27 cellular contexts compared by ENCODE assay signal in the genomic region with DNA sequence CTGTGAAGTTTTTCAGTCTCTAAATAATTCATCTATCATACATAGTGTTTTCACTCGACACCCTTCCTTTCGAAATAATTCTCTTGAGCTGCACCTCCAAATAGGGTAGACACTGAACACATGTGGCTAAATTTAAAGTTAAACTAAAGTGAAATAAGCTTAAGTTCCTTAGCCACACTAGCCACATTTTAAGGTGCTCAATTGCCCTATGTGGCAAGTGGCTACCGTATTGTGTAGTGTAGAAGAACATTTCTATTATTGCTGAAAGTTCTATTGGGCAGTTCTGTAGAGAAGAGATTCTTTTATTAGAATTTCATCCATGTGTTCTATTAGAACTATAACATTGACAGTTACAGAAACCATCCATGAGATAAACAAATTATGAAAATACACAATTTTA.
"Had no signal": no experiment of that assay in that cellular context is flagged by ENCODE, and none has a peak within 500 bp of the region (broad histone marks: within the 10 kb centered on the region; RNA-seq: fewer than 3 reads in every experiment).

No MANE protein-coding gene starts in this region.

- H3K4me1 ChIP-seq: ascending aorta, breast epithelium, colonic mucosa had no signal

- H3K27ac ChIP-seq: ascending aorta, breast epithelium, cardiac muscle cell, colonic mucosa, epithelial cell of prostate had no signal

- FAIRE-seq: endothelial cell of umbilical vein had no signal

- DNase-seq: activated CD4-positive, alpha-beta memory T cell treated with anti-CD3 and anti-CD28 coated beads for 36 hours; activated CD4-positive, alpha-beta T cell treated with anti-CD3 and anti-CD28 coated beads for 36 hours; activated CD4-positive, alpha-beta T cell treated with anti-CD3 and anti-CD28 coated beads, Interleukin-2, amount 10 ng/mL, durations not matched to agents 24 days and 14 days; activated CD4-positive, CD25-positive, alpha-beta regulatory T cell; activated CD4-positive, CD25-positive, alpha-beta regulatory T cell treated with anti-CD3 and anti-CD28 coated beads, Interleukin-2, amount 50 U/mL, for 72 hours; activated CD8-positive, alpha-beta memory T cell treated with anti-CD3 and anti-CD28 coated beads, Interleukin-2, amount 50 U/mL, for 48 hours; activated CD8-positive, alpha-beta T cell treated with anti-CD3 and anti-CD28 coated beads, Interleukin-2, amount 10 ng/mL, durations not matched to agents 7 days and 5 days; activated gamma-delta T cell; activated naive CD4-positive, alpha-beta T cell; activated naive CD4-positive, alpha-beta T cell treated with anti-CD3 and anti-CD28 coated beads, Interleukin-2, amount 10 ng/mL, durations not matched to agents 7 days and 5 days; activated naive CD8-positive, alpha-beta T cell treated with anti-CD3 and anti-CD28 coated beads, Interleukin-2, amount 10 ng/mL, durations not matched to agents 7 days and 5 days; activated T-cell treated with anti-CD3 and anti-CD28 coated beads for 4 hours; activated T-cell treated with anti-CD3 and anti-CD28 coated beads, Interleukin-2, amount 50 U/mL, for 24 hours; activated T-cell treated with anti-CD3 and anti-CD28 coated beads, Interleukin-2, amount 50 U/mL, for 72 hours; central memory CD4-positive, alpha-beta T cell; cerebellar nuclear complex; colonic mucosa; effector CD8-positive, alpha-beta T cell; foreskin fibroblast; head of caudate nucleus; T-helper 2 cell had no signal

- H3K9me3 ChIP-seq: ascending aorta, breast epithelium, colonic mucosa had no signal

- H3K27me3 ChIP-seq: ascending aorta, breast epithelium, cardiac muscle cell, colonic mucosa had no signal

- H3K4me3 ChIP-seq: ascending aorta, breast epithelium, cardiac muscle cell, colonic mucosa had no signal

- ATAC-seq: activated CD4-positive, alpha-beta T cell treated with anti-CD3 and anti-CD28 coated beads for 36 hours; activated CD8-positive, alpha-beta T cell treated with anti-CD3 and anti-CD28 coated beads, Interleukin-2, amount 10 ng/mL, durations not matched to agents 7 days and 5 days; activated naive CD4-positive, alpha-beta T cell treated with anti-CD3 and anti-CD28 coated beads, Interleukin-2, amount 50 U/mL, for 72 hours; activated T-cell treated with anti-CD3 and anti-CD28 coated beads, Interleukin-2, amount 50 U/mL, for 72 hours had no signal

- H3K36me3 ChIP-seq: ascending aorta, breast epithelium, cardiac muscle cell, colonic mucosa had no signal
